In the genomic region with DNA sequence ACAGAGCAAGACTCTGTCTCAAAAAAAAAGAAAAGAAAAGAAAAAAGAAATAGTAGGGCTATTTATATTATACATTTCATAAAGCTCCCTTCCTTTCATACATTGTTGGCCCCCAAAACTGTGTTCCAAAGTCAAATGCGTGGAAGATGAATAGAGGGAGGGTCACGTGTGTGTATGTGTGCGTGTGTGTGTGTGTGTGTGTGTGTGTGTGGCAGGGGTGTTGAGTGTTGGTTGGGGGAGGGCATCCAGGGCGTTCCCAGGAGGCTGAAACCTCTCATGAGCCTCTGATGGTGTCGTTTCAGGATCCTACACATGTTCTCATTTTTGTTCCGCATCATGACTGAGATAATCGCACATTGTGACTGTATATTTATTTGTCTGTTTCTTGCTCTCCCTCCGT, we compare ENCODE assay signal across 35 cellular contexts. TPM values are rescaled to one million over a fixed set of nuclear protein-coding genes. Genes with fewer than 3 reads are reported as not detected.
"Had no signal": no experiment of that assay in that cellular context is flagged by ENCODE, and none has a peak within 500 bp of the region (broad histone marks: within the 10 kb centered on the region; RNA-seq: fewer than 3 reads in every experiment).

No MANE protein-coding gene starts in this region.

- H3K9me3 ChIP-seq: colonic mucosa, esophagus muscularis mucosa, gastroesophageal sphincter, heart left ventricle, left lung, mucosa of descending colon, prostate gland, right atrium auricular region, thoracic aorta, tibial nerve, upper lobe of left lung had no signal

- H3K4me3 ChIP-seq: colonic mucosa, esophagus muscularis mucosa, gastroesophageal sphincter, heart left ventricle, hepatocyte, left lung, mucosa of descending colon, prostate gland, right atrium auricular region, smooth muscle cell, thoracic aorta, tibial nerve, upper lobe of left lung had no signal

- H3K27me3 ChIP-seq: colonic mucosa, tibial nerve, upper lobe of left lung had no signal

- H3K4me1 ChIP-seq: colonic mucosa, esophagus muscularis mucosa, foreskin keratinocyte, gastroesophageal sphincter, heart left ventricle, left lung, prostate gland, right atrium auricular region, upper lobe of left lung had no signal

- ATAC-seq: foreskin keratinocyte; gastroesophageal sphincter; heart left ventricle; left cardiac atrium; left lung; mucosa of descending colon; natural killer cell treated with Interleukin-12 subunit alpha and Interleukin-12 subunit beta and Interleukin-15 and Interleukin-18, amount 100 ng/mL, for 72 hours; sciatic nerve; stimulated activated effector memory CD8-positive, alpha-beta T cell treated with anti-CD3 and anti-CD28 coated beads, Interleukin-12 subunit alpha, Interleukin-12 subunit beta, amount 100 ng/mL, for 72 hours; stimulated activated naive CD8-positive, alpha-beta T cell treated with anti-CD3 and anti-CD28 coated beads, Interleukin-15, Interleukin-2, amounts not matched to agents 100 U/mL and 50 U/mL, for 24 hours had no signal

- H3K36me3 ChIP-seq: colonic mucosa, esophagus muscularis mucosa, gastroesophageal sphincter, heart left ventricle, left lung, prostate gland, right atrium auricular region, thoracic aorta, tibial nerve, upper lobe of left lung had no signal

- H3K27ac ChIP-seq: colonic mucosa, esophagus muscularis mucosa, foreskin keratinocyte, gastroesophageal sphincter, heart left ventricle, hepatocyte, left lung, prostate gland, right atrium auricular region, thoracic aorta, tibial nerve, upper lobe of left lung had no signal

- DNase-seq: colonic mucosa; effector CD8-positive, alpha-beta T cell; foreskin keratinocyte; heart left ventricle; left cardiac atrium; left lung; mesenchymal stem cell; mucosa of descending colon; naive B cell; nucleus accumbens; stimulated activated CD4-positive, alpha-beta T cell treated with anti-CD3 and anti-CD28 coated beads, Interleukin-12 subunit alpha, Interleukin-12 subunit beta, amount 100 ng/mL, for 4 hours; stimulated activated CD4-positive, alpha-beta T cell treated with anti-CD3 and anti-CD28 coated beads, Interleukin-2, amount 100 ng/mL, for 24 hours; stimulated activated CD4-positive, alpha-beta T cell treated with anti-CD3 and anti-CD28 coated beads, Interleukin-4, amount 100 ng/mL, for 24 hours; stimulated activated naive CD8-positive, alpha-beta T cell treated with anti-CD3 and anti-CD28 coated beads, Interleukin-15, Interleukin-2, amounts not matched to agents 100 U/mL and 50 U/mL, for 24 hours; substantia nigra; upper lobe of left lung had no signal

- H3K4me2 ChIP-seq: hepatocyte, smooth muscle cell had no signal

RNA-seq across cellular contexts. Expression of gene BPIFB1, which starts 7.8 kb away (rescaled TPM):
- total RNA-seq: endothelial cell of umbilical vein; epithelial cell of proximal tubule; esophagus muscularis mucosa; fibroblast of lung; foreskin keratinocyte; heart left ventricle; kidney epithelial cell; left cardiac atrium; lower leg skin; lung microvascular endothelial cell; mesothelial cell of epicardium; mucosa of descending colon; natural killer cell treated with Interleukin-12 subunit alpha and Interleukin-12 subunit beta and Interleukin-15 and Interleukin-18, amount 100 ng/mL, for 72 hours; osteocyte; right atrium auricular region; smooth muscle cell; thoracic aorta; tibial nerve had no signal

RNA-seq across cellular contexts. Expression of gene BPIFA1, which starts 39.4 kb away (rescaled TPM):
- total RNA-seq: colonic mucosa; endothelial cell of umbilical vein; epithelial cell of proximal tubule; esophagus muscularis mucosa; fibroblast of lung; foreskin keratinocyte; gastroesophageal sphincter; heart left ventricle; hepatocyte; kidney epithelial cell; left cardiac atrium; lower leg skin; lung microvascular endothelial cell; mesothelial cell of epicardium; mucosa of descending colon; natural killer cell treated with Interleukin-12 subunit alpha and Interleukin-12 subunit beta and Interleukin-15 and Interleukin-18, amount 100 ng/mL, for 72 hours; osteocyte; prostate gland; right atrium auricular region; sciatic nerve; smooth muscle cell; thoracic aorta; tibial nerve had no signal

RNA-seq across cellular contexts. Expression of gene BPIFA3, which starts 58.1 kb away (rescaled TPM):
- total RNA-seq: colonic mucosa; endothelial cell of umbilical vein; epithelial cell of proximal tubule; esophagus muscularis mucosa; fibroblast of lung; foreskin keratinocyte; gastroesophageal sphincter; heart left ventricle; hepatocyte; kidney epithelial cell; left cardiac atrium; left lung; lower leg skin; lung microvascular endothelial cell; mesothelial cell of epicardium; mucosa of descending colon; natural killer cell treated with Interleukin-12 subunit alpha and Interleukin-12 subunit beta and Interleukin-15 and Interleukin-18, amount 100 ng/mL, for 72 hours; osteocyte; right atrium auricular region; sciatic nerve; smooth muscle cell; thoracic aorta; tibial nerve; upper lobe of left lung had no signal
